8 cellular contexts compared by ENCODE assay signal in genomic region chr2:71154798-71155197, GRCh38. TPM values are rescaled to one million over a fixed set of nuclear protein-coding genes. Genes with fewer than 3 reads are reported as not detected.
DNase-seq lines count a peak whose midpoint lies in the region; ATAC-seq and TF ChIP-seq lines count a peak whose summit lies in the region.

No MANE protein-coding gene starts in this region.

- CTCF ChIA-PET in GM10248 (lab: Yijun Ruan, JAX) = interaction anchor here (0.7 to 6.6 kb wide), 21 partner anchors 8 to 199 kb away, joined by 3 to 53 read pairs (median 5); partner anchors contain the start of genes NAGK and ZNF638

- no peak for TF ChIP-seq POLR2A in NB4 (IDR thresholded peaks at IDR 0.05; ENCODE audit: extremely low read depth, insufficient read length)

- peak; percentile 62 for TF ChIP-seq CTCF in GM10248 (IDR thresholded peaks at IDR 0.05; ENCODE audit: control extremely low read depth, extremely low read depth, low read depth, missing control alignments)
- TF ChIP-seq CTCF in NB4 (IDR thresholded peaks at IDR 0.05; ENCODE audit: low read depth, low read length) = peak; percentile 69
- TF ChIP-seq CTCF in colonic mucosa (IDR thresholded peaks at IDR 0.05) = no peak

- no peak overlapping the region for H3K9ac ChIP-seq in colonic mucosa (ENCODE audit: low read depth in 2 of 2, low read length in 2 of 2)

- ATAC-seq in GM21576 (IDR thresholded peaks at IDR 0.05; ENCODE audit: unreplicated experiment) (peak; percentile 77), GM21825 (IDR thresholded peaks at IDR 0.05; ENCODE audit: unreplicated experiment) (no peak)

- H3K4me3 ChIP-seq in NB4 (ENCODE audit: low read depth, low read length) (no peak overlapping the region), colonic mucosa (no peak overlapping the region)

- intact Hi-C loops in colonic mucosa (cut with DNase I) = no loop called here

- no peaks in the 10 kb centered on the region for H3K4me1 ChIP-seq in colonic mucosa

- DNase-seq in GM10248 (ENCODE audit: extremely low spot score) (peak; percentile 79), NB4 (ENCODE audit: low read depth) (peak; percentile 79), dermis microvascular lymphatic vessel endothelial cell (ENCODE audit: low read depth in 2 of 2) (peak; percentile 5 to 33), colonic mucosa (no peak), NCI-H2029 treated with DMSO at 0.1 percent for 48 hours (lab: John Stamatoyannopoulos, UW) (no peak), NCI-H1048 (lab: John Stamatoyannopoulos, UW) (no peak)

- no peaks in the 10 kb centered on the region for H3K9me3 ChIP-seq in colonic mucosa

- no peak overlapping the region for H3K27ac ChIP-seq in colonic mucosa

- H3K27me3 ChIP-seq in colonic mucosa = no peaks in the 10 kb centered on the region

- POLR2A ChIA-PET in GM10248 (lab: Yijun Ruan, JAX) = interaction anchor here (0.5 to 1.2 kb wide), 2 partner anchors 72 to 857 kb away, joined by 3 read pairs; partner anchors contain the start of gene PAIP2B

- H3K36me3 ChIP-seq in colonic mucosa = no peaks in the 10 kb centered on the region

RNA-seq across cellular contexts. Expression of gene MPHOSPH10, which starts 24.4 kb away (rescaled TPM):
- 10.6 and 11.7 TPM in 2 replicates for total RNA-seq in dermis microvascular lymphatic vessel endothelial cell
- 10 to 100 TPM; 18.7 to 26.4 TPM for total RNA-seq in colonic mucosa

RNA-seq across cellular contexts. Expression of gene MCEE, which starts 24.8 kb away (rescaled TPM):
- total RNA-seq in dermis microvascular lymphatic vessel endothelial cell (9.8 and 10.9 TPM in 2 replicates), colonic mucosa (10 to 100 TPM; 20.3 to 23.2 TPM)

Comparison
In these comparisons a context has a peak if more than half of its experiments do, and no peak if none do; other contexts are left out.
1. DNase-seq: peak in GM10248 (single experiment), NB4 (single experiment) and dermis microvascular lymphatic vessel endothelial cell (2 of 2); none in colonic mucosa (single experiment), NCI-H2029 treated with DMSO at 0.1 percent for 48 hours (single experiment) and NCI-H1048 (single experiment).